ENCODE assay signal across 28 cellular contexts in the genomic region with DNA sequence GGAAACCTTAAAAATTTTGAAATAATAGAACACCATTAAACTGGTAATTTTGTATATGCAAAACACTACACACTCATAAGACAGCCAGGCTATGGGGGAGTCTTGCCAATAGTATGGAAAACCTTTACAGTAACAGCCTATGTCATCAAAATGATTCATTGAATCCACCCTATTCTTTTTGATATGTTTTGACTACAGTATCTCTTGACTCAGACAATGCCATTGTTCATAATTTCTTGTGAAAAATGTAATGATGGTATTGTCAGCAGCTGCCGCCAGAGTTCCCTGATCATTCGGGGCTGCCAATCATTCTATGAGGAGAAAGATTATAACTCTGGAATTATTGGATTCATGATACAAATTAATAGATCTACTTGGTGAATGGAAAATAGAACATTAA.
"Had no signal": no experiment of that assay in that cellular context is flagged by ENCODE, and none has a peak within 500 bp of the region (broad histone marks: within the 10 kb centered on the region; RNA-seq: fewer than 3 reads in every experiment).

No MANE protein-coding gene starts in this region.

- FAIRE-seq: colon, endothelial cell of umbilical vein, kidney had no signal

- H3K79me2 ChIP-seq: hepatocyte had no signal

- H3K27me3 ChIP-seq: esophagus squamous epithelium, gastrocnemius medialis, hepatocyte had no signal

- H3K4me2 ChIP-seq: hepatocyte had no signal

- H3K27ac ChIP-seq: coronary artery, dorsolateral prefrontal cortex, epithelial cell of prostate, esophagus squamous epithelium, gastrocnemius medialis, heart left ventricle, hepatocyte, left ventricle myocardium inferior, lower lobe of right lung had no signal

- H3K4me3 ChIP-seq: coronary artery, dorsolateral prefrontal cortex, esophagus squamous epithelium, gastrocnemius medialis, heart left ventricle, hepatocyte, left ventricle myocardium inferior, lower lobe of right lung, mucosa of descending colon had no signal

- ATAC-seq: esophagus mucosa, gastrocnemius medialis, heart left ventricle, left colon, left lobe of liver, lower lobe of right lung, mucosa of descending colon had no signal

- H3K4me3 Mint-ChIP-seq: immature natural killer cell, mesothelial cell of epicardium had no signal

- H3K9me3 ChIP-seq: esophagus squamous epithelium, gastrocnemius medialis, lower lobe of right lung, mucosa of descending colon had no signal

- H3K36me3 ChIP-seq: esophagus squamous epithelium, gastrocnemius medialis, heart left ventricle, left ventricle myocardium inferior, lower lobe of right lung had no signal

- H3K4me1 ChIP-seq: esophagus squamous epithelium, gastrocnemius medialis, heart left ventricle, left ventricle myocardium inferior, lower lobe of right lung had no signal

- H2AFZ ChIP-seq: hepatocyte had no signal

- H3K4me1 Mint-ChIP-seq: immature natural killer cell, mesothelial cell of epicardium had no signal

- H3K27ac Mint-ChIP-seq: immature natural killer cell, mesothelial cell of epicardium had no signal

- H3K36me3 Mint-ChIP-seq: mesothelial cell of epicardium had no signal

- DNase-seq: dermis blood vessel endothelial cell; dorsolateral prefrontal cortex; effector CD4-positive, alpha-beta T cell; effector memory CD4-positive, alpha-beta T cell; erythroblast; esophagus squamous epithelium; foreskin fibroblast; foreskin melanocyte; gastrocnemius medialis; heart left ventricle; hypothalamus; immature natural killer cell; islet precursor cell; kidney; kidney glomerular epithelial cell; left colon; left ventricle myocardium inferior; lower lobe of right lung; mesenchymal stem cell; mucosa of descending colon had no signal
